In genomic region chr6:3850451-3851203, GRCh38 we compare ENCODE assay signal across 9 cellular contexts. TPM values are rescaled to one million over a fixed set of nuclear protein-coding genes. Genes with fewer than 3 reads are reported as not detected.
DNase-seq lines count a peak whose midpoint lies in the region; ATAC-seq, FAIRE-seq and TF ChIP-seq lines count a peak whose summit lies in the region.
"Had no signal": no experiment of that assay in that cellular context is flagged by ENCODE, and none has a peak within 500 bp of the region (broad histone marks: within the 10 kb centered on the region; RNA-seq: fewer than 3 reads in every experiment).

No MANE protein-coding gene starts in this region.

- H3K27ac Mint-ChIP-seq in activated CD4-positive, alpha-beta T cell treated with anti-CD3 and anti-CD28 coated beads, Interleukin-2, amount 10 ng/mL, durations not matched to agents 24 days and 14 days, result peak overlapping the region; percentile 16
- peak overlapping the region; percentile 60 to 86 for H3K27ac Mint-ChIP-seq in effector memory CD8-positive, alpha-beta T cell

- peaks cover 23% of the 10 kb centered on the region for H3K4me1 Mint-ChIP-seq in activated CD4-positive, alpha-beta T cell treated with anti-CD3 and anti-CD28 coated beads, Interleukin-2, amount 10 ng/mL, durations not matched to agents 24 days and 14 days
- peaks cover 6 to 22% of the 10 kb centered on the region in 2 donors for H3K4me1 Mint-ChIP-seq in effector memory CD8-positive, alpha-beta T cell (ENCODE audit: low read depth in 2 of 2)

- peaks cover 9% of the 10 kb centered on the region for H3K36me3 Mint-ChIP-seq in activated CD4-positive, alpha-beta T cell treated with anti-CD3 and anti-CD28 coated beads, Interleukin-2, amount 10 ng/mL, durations not matched to agents 24 days and 14 days (ENCODE audit: low read depth)
- H3K36me3 Mint-ChIP-seq in effector memory CD8-positive, alpha-beta T cell (ENCODE audit: insufficient read depth), result peaks cover 16% of the 10 kb centered on the region

- FAIRE-seq in GM12892 (lab: Jason Lieb, UNC), result no peak

- peak; percentile 34 for DNase-seq in GM12892 (ENCODE audit: insufficient read length)
- DNase-seq in activated CD4-positive, alpha-beta T cell treated with anti-CD3 and anti-CD28 coated beads, Interleukin-2, amount 10 ng/mL, durations not matched to agents 24 days and 14 days, result no peak
- peak; percentile 7 to 47 (median 46) for DNase-seq in effector memory CD8-positive, alpha-beta T cell
- peak; percentile 50 for DNase-seq in stimulated activated CD4-positive, alpha-beta T cell treated with anti-CD3 and anti-CD28 coated beads, Interleukin-4, amount 100 ng/mL, for 1 hour
- DNase-seq in NK-92 (lab: John Stamatoyannopoulos, UW; ENCODE audit: unreplicated experiment), result no peak
- DNase-seq: NCI-H446 treated with DMSO at 0.1 percent for 48 hours had no signal

- intact Hi-C loops in activated CD4-positive, alpha-beta T cell treated with anti-CD3 and anti-CD28 coated beads, Interleukin-2, amount 10 ng/mL, durations not matched to agents 24 days and 14 days (cut with micrococcal nuclease), result no loop called here

- H3K4me3 Mint-ChIP-seq in activated CD4-positive, alpha-beta T cell treated with anti-CD3 and anti-CD28 coated beads, Interleukin-2, amount 10 ng/mL, durations not matched to agents 24 days and 14 days, result peak overlapping the region; percentile 51
- H3K4me3 Mint-ChIP-seq in effector memory CD8-positive, alpha-beta T cell, result peak overlapping the region; percentile 27 to 75

- peaks cover 3% of the 10 kb centered on the region for H3K9me3 Mint-ChIP-seq in activated CD4-positive, alpha-beta T cell treated with anti-CD3 and anti-CD28 coated beads, Interleukin-2, amount 10 ng/mL, durations not matched to agents 24 days and 14 days
- no peaks in the 10 kb centered on the region for H3K9me3 Mint-ChIP-seq in effector memory CD8-positive, alpha-beta T cell

- TF ChIP-seq POLR2A in GM12892 (IDR thresholded peaks at IDR 0.05; ENCODE audit: low read depth, low read length), result no peak

- peaks cover 2% of the 10 kb centered on the region for H3K27me3 Mint-ChIP-seq in activated CD4-positive, alpha-beta T cell treated with anti-CD3 and anti-CD28 coated beads, Interleukin-2, amount 10 ng/mL, durations not matched to agents 24 days and 14 days
- H3K27me3 Mint-ChIP-seq in effector memory CD8-positive, alpha-beta T cell, result no peaks in the 10 kb centered on the region

- peak; percentile 38 for ATAC-seq in effector memory CD8-positive, alpha-beta T cell (replicated peaks)
- ATAC-seq in HG03135 (IDR thresholded peaks at IDR 0.05; ENCODE audit: unreplicated experiment) (no peak), GM19324 (IDR thresholded peaks at IDR 0.05; ENCODE audit: low FRiP score, unreplicated experiment) (no peak), HG02884 (IDR thresholded peaks at IDR 0.05; ENCODE audit: unreplicated experiment) (no peak)

RNA-seq across cellular contexts. Expression of gene FAM50B, which starts 1.5 kb away (rescaled TPM):
- polyA plus RNA-seq in GM12892 (2012; ENCODE audit: missing spikeins), result 1.5 TPM
- 9.8 and 10.0 TPM in 2 replicates for total RNA-seq in activated CD4-positive, alpha-beta T cell treated with anti-CD3 and anti-CD28 coated beads, Interleukin-2, amount 10 ng/mL, durations not matched to agents 24 days and 14 days

Comparison
In these comparisons a context has a peak if more than half of its experiments do, and no peak if none do; other contexts are left out.
1. DNase-seq: peak in GM12892 (single experiment), effector memory CD8-positive, alpha-beta T cell (3 of 3) and stimulated activated CD4-positive, alpha-beta T cell treated with anti-CD3 and anti-CD28 coated beads, Interleukin-4, amount 100 ng/mL, for 1 hour (single experiment); none in activated CD4-positive, alpha-beta T cell treated with anti-CD3 and anti-CD28 coated beads, Interleukin-2, amount 10 ng/mL, durations not matched to agents 24 days and 14 days (single experiment) and NK-92 (single experiment).